ENCODE assay signal across 1 cellular context in genomic region chr2:177348735-177349693, GRCh38.
TF ChIP-seq lines count a peak whose summit lies in the region.

No MANE protein-coding gene starts in this region.

TF ChIP-seq in K562, 482 proteins besides CTCF, POLR2A, EP300 and RAD21 (continued from another document):
- TF ChIP-seq ZNF407 (IDR thresholded peaks at IDR 0.05; ENCODE audit: low read depth), result peak; percentile 50; the same call in 1 of the 2 replicates
- 0 out of 2 replicates have a peak, but pooled peaks have one; percentile 78 for TF ChIP-seq HDGF (IDR thresholded peaks at IDR 0.05)
- no peak for TF ChIP-seq ZNF511 (CRISPR knock-in tag; IDR thresholded peaks at IDR 0.05)
- TF ChIP-seq JUN (IDR thresholded peaks at IDR 0.05; ENCODE audit: borderline replicate concordance, low read depth, low read length), result no peak
- TF ChIP-seq JUN (CRISPR knock-in tag; IDR thresholded peaks at IDR 0.05; ENCODE audit: borderline replicate concordance), result 0 out of 2 replicates have a peak, but pooled peaks have one; percentile 6
- TF ChIP-seq ZNF830 (CRISPR knock-in tag; IDR thresholded peaks at IDR 0.05), result no peak
- no peak for TF ChIP-seq CCNT2 (IDR thresholded peaks at IDR 0.05; ENCODE audit: borderline replicate concordance, extremely low read depth, insufficient read length, low read depth, low read length)
- TF ChIP-seq SUPT5H (IDR thresholded peaks at IDR 0.05), result 0 out of 2 replicates have a peak, but pooled peaks have one; percentile 28
- TF ChIP-seq CHD1 (IDR thresholded peaks at IDR 0.05; ENCODE audit: low read length), result no peak
- no peak for TF ChIP-seq KDM2B (CRISPR knock-in tag; IDR thresholded peaks at IDR 0.05)
